18 cellular contexts compared by ENCODE assay signal in genomic region chr20:59669451-59669850, GRCh38.
A peak's percentile ranks its signal among the peaks of the same experiment; 100 is the strongest.
DNase-seq lines count a peak whose midpoint lies in the region; ATAC-seq and TF ChIP-seq lines count a peak whose summit lies in the region.
"Had no signal": no experiment of that assay in that cellular context is flagged by ENCODE, and none has a peak within 500 bp of the region (broad histone marks: within the 10 kb centered on the region; RNA-seq: fewer than 3 reads in every experiment).

No MANE protein-coding gene starts in this region.

- H2BK12ac ChIP-seq in trophoblast cell (ENCODE audit: low read length): no peak overlapping the region

- DNase-seq in activated CD8-positive, alpha-beta memory T cell treated with anti-CD3 and anti-CD28 coated beads, Interleukin-2, amount 10 ng/mL, durations not matched to agents 7 days and 5 days: peak; percentile 12
- DNase-seq in activated CD8-positive, alpha-beta memory T cell treated with anti-CD3 and anti-CD28 coated beads, Interleukin-2, amount 50 U/mL, for 48 hours: no peak
- DNase-seq in coronary artery (ENCODE audit: low spot score) (peak; percentile 24), lung (ENCODE audit: low spot score) (peak; percentile 22), trophoblast cell (no peak), foreskin fibroblast (no peak)
- DNase-seq: 8988T; C1 segment of cervical spinal cord; CD4-positive, CD25-positive, alpha-beta regulatory T cell; CD8-positive, alpha-beta memory T cell; COR-L47; DMS 273 treated with DMSO at 0.1 percent for 48 hours; DMS53; DND-41; EL; H9 had no signal

- no peak overlapping the region for H3K27ac Mint-ChIP-seq in activated CD8-positive, alpha-beta memory T cell treated with anti-CD3 and anti-CD28 coated beads, Interleukin-2, amount 10 ng/mL, durations not matched to agents 7 days and 5 days
- H3K27ac Mint-ChIP-seq: CD4-positive, CD25-positive, alpha-beta regulatory T cell; CD8-positive, alpha-beta memory T cell; H9 had no signal

- no peak overlapping the region for H2BK5ac ChIP-seq in trophoblast cell (ENCODE audit: low read depth, low read length, poor library complexity)

- WGBS in lung, 2 donors: 90 to 92% methylated on average over 6 of the region's 6 CpGs
- WGBS in trophoblast cell (ENCODE audit: extremely low coverage, insufficient coverage, insufficient read length): no CpG with 5 or more reads among the region's 6 CpGs

- H3K9me3 Mint-ChIP-seq in activated CD8-positive, alpha-beta memory T cell treated with anti-CD3 and anti-CD28 coated beads, Interleukin-2, amount 10 ng/mL, durations not matched to agents 7 days and 5 days (ENCODE audit: low read depth): no peaks in the 10 kb centered on the region

- TF ChIP-seq CTCF in coronary artery (IDR thresholded peaks at IDR 0.05): no peak
- no peak for TF ChIP-seq CTCF in lung (IDR thresholded peaks at IDR 0.05; ENCODE audit: control extremely low read depth, extremely low read depth)
- no peak for TF ChIP-seq CTCF in foreskin fibroblast (IDR thresholded peaks at IDR 0.05; ENCODE audit: low read depth, low read length)

- no peak overlapping the region for H4K8ac ChIP-seq in trophoblast cell (ENCODE audit: low read depth, low read length)

- H4K91ac ChIP-seq in trophoblast cell (ENCODE audit: low read depth, low read length): no peak overlapping the region

- H3K9me3 ChIP-seq in lung (ENCODE audit: control insufficient read depth in 2 of 2, insufficient read depth in 1 of 2, low read length in 1 of 2): peaks cover 0 to 4% of the 10 kb centered on the region in 2 donors
- peaks cover 75% of the 10 kb centered on the region for H3K9me3 ChIP-seq in trophoblast cell (ENCODE audit: insufficient read depth, low read depth, low read length)

- no peak overlapping the region for H2AK5ac ChIP-seq in trophoblast cell (ENCODE audit: low read length)

- no peak overlapping the region for H2BK120ac ChIP-seq in trophoblast cell (ENCODE audit: insufficient read depth, low read length, poor library complexity)

- no peaks in the 10 kb centered on the region for H3K36me3 ChIP-seq in lung (ENCODE audit: control insufficient read depth in 2 of 2, insufficient read depth in 2 of 2, low read length in 2 of 2)
- H3K36me3 ChIP-seq in trophoblast cell (ENCODE audit: control insufficient read depth in 1 of 2, insufficient read depth in 2 of 2, low read length in 2 of 2): no peaks in the 10 kb centered on the region

- H3K27ac ChIP-seq in coronary artery: no peak overlapping the region
- H3K27ac ChIP-seq in lung (ENCODE audit: low read depth in 1 of 2, low read length in 1 of 2): no peak overlapping the region
- no peak overlapping the region for H3K27ac ChIP-seq in trophoblast cell (ENCODE audit: low read depth, low read length)

- H3K79me2 ChIP-seq in trophoblast cell (ENCODE audit: control insufficient read depth, insufficient read depth, low read length, poor library complexity): no peaks in the 10 kb centered on the region

- H3K4ac ChIP-seq in trophoblast cell (ENCODE audit: low read depth, low read length): no peak overlapping the region

- H3K18ac ChIP-seq in trophoblast cell (ENCODE audit: low read length): no peak overlapping the region

- ATAC-seq in activated CD8-positive, alpha-beta memory T cell treated with anti-CD3 and anti-CD28 coated beads, Interleukin-2, amount 10 ng/mL, durations not matched to agents 7 days and 5 days: no peak
- ATAC-seq in lung (ENCODE audit: insufficient read depth, low FRiP score): no peak
- no peak for ATAC-seq in HG03025 (IDR thresholded peaks at IDR 0.05; ENCODE audit: low FRiP score, unreplicated experiment)
- ATAC-seq: GM12878 had no signal

- no peak overlapping the region for H3K14ac ChIP-seq in trophoblast cell (ENCODE audit: low read length)

- H4K12ac ChIP-seq in trophoblast cell (ENCODE audit: low read depth, low read length): no peak overlapping the region

- no peak overlapping the region for H3K9ac ChIP-seq in trophoblast cell (ENCODE audit: low read length)

- H3K23ac ChIP-seq in trophoblast cell (ENCODE audit: low read length): no peak overlapping the region

- no peak overlapping the region for H3K4me3 ChIP-seq in coronary artery
- no peak overlapping the region for H3K4me3 ChIP-seq in lung
- no peak overlapping the region for H3K4me3 ChIP-seq in trophoblast cell (ENCODE audit: low read depth, low read length)
- H3K4me3 ChIP-seq in foreskin fibroblast (ENCODE audit: low read depth in 1 of 2, low read length in 2 of 2): no peak overlapping the region
- H3K4me3 ChIP-seq: GM12878 had no signal

- H3K4me3 Mint-ChIP-seq in activated CD8-positive, alpha-beta memory T cell treated with anti-CD3 and anti-CD28 coated beads, Interleukin-2, amount 10 ng/mL, durations not matched to agents 7 days and 5 days: no peak overlapping the region
- H3K4me3 Mint-ChIP-seq: CD4-positive, CD25-positive, alpha-beta regulatory T cell; CD8-positive, alpha-beta memory T cell; H9 had no signal

- CTCF ChIA-PET in activated CD8-positive, alpha-beta memory T cell treated with anti-CD3 and anti-CD28 coated beads, Interleukin-2, amount 10 ng/mL, durations not matched to agents 7 days and 5 days (lab: Charles Lee): no interaction called here

- H3K4me1 Mint-ChIP-seq in activated CD8-positive, alpha-beta memory T cell treated with anti-CD3 and anti-CD28 coated beads, Interleukin-2, amount 10 ng/mL, durations not matched to agents 7 days and 5 days: no peaks in the 10 kb centered on the region
- H3K4me1 Mint-ChIP-seq: CD4-positive, CD25-positive, alpha-beta regulatory T cell; CD8-positive, alpha-beta memory T cell; H9 had no signal

- H3K27me3 Mint-ChIP-seq in activated CD8-positive, alpha-beta memory T cell treated with anti-CD3 and anti-CD28 coated beads, Interleukin-2, amount 10 ng/mL, durations not matched to agents 7 days and 5 days: no peaks in the 10 kb centered on the region
- H3K27me3 Mint-ChIP-seq: CD4-positive, CD25-positive, alpha-beta regulatory T cell had no signal

- no peak overlapping the region for H3K4me2 ChIP-seq in trophoblast cell (ENCODE audit: low read length)

- no peaks in the 10 kb centered on the region for H3K79me1 ChIP-seq in trophoblast cell (ENCODE audit: low read length)

- no peaks in the 10 kb centered on the region for H3K36me3 Mint-ChIP-seq in activated CD8-positive, alpha-beta memory T cell treated with anti-CD3 and anti-CD28 coated beads, Interleukin-2, amount 10 ng/mL, durations not matched to agents 7 days and 5 days
- H3K36me3 Mint-ChIP-seq: CD4-positive, CD25-positive, alpha-beta regulatory T cell; CD8-positive, alpha-beta memory T cell had no signal

- H3K27me3 ChIP-seq in lung (ENCODE audit: control insufficient read depth, insufficient read depth): no peaks in the 10 kb centered on the region
- no peaks in the 10 kb centered on the region for H3K27me3 ChIP-seq in trophoblast cell (ENCODE audit: insufficient read depth, low read length)

- H3K4me1 ChIP-seq in lung (ENCODE audit: control insufficient read depth in 2 of 2, insufficient read depth in 2 of 2, low read length in 2 of 2) (no peaks in the 10 kb centered on the region), trophoblast cell (ENCODE audit: control insufficient read depth in 1 of 2, insufficient read depth in 2 of 2, low read length in 2 of 2) (no peaks in the 10 kb centered on the region)

- no peak overlapping the region for H2AFZ ChIP-seq in trophoblast cell (ENCODE audit: insufficient read depth, low read length, poor library complexity)

Comparison
In these comparisons a context has a peak if more than half of its experiments do, and no peak if none do; other contexts are left out.
1. DNase-seq: peak in activated CD8-positive, alpha-beta memory T cell treated with anti-CD3 and anti-CD28 coated beads, Interleukin-2, amount 10 ng/mL, durations not matched to agents 7 days and 5 days (single experiment), coronary artery (single experiment) and lung (single experiment); none in activated CD8-positive, alpha-beta memory T cell treated with anti-CD3 and anti-CD28 coated beads, Interleukin-2, amount 50 U/mL, for 48 hours (single experiment), trophoblast cell (0 of 2) and foreskin fibroblast (0 of 2).